9 cellular contexts compared by ENCODE assay signal in genomic region chr18:69400976-69401474, GRCh38. TPM values are rescaled to one million over a fixed set of nuclear protein-coding genes. Genes with fewer than 3 reads are reported as not detected.
DNase-seq lines count a peak whose midpoint lies in the region; ATAC-seq lines count a peak whose summit lies in the region.
"Had no signal": no experiment of that assay in that cellular context is flagged by ENCODE, and none has a peak within 500 bp of the region (broad histone marks: within the 10 kb centered on the region; RNA-seq: fewer than 3 reads in every experiment).

No MANE protein-coding gene starts in this region.

- peak overlapping the region in 1 of 3 donors; percentile 25 for H3K9ac ChIP-seq in skeletal muscle tissue (ENCODE audit: low read depth in 1 of 3, low read length in 3 of 3)

- peaks cover 26 to 32% (median 27%) of the 10 kb centered on the region in 3 donors for H3K27me3 ChIP-seq in skeletal muscle tissue (ENCODE audit: control insufficient read depth in 3 of 3, insufficient read depth in 3 of 3, low read length in 3 of 3)

- H3K27me3 Mint-ChIP-seq in activated T-helper 17 cell treated with anti-CD3 and anti-CD28 coated beads, Interleukin-2, amount 50 U/mL, for 72 hours = peaks cover 58% of the 10 kb centered on the region

- H3K36me3 ChIP-seq in skeletal muscle tissue (ENCODE audit: control insufficient read depth in 3 of 3, insufficient read depth in 3 of 3, low read length in 3 of 3) = no peaks in the 10 kb centered on the region

- H3K4me1 ChIP-seq in skeletal muscle tissue (ENCODE audit: control insufficient read depth in 3 of 3, insufficient read depth in 3 of 3, low read length in 3 of 3) = peaks cover 6 to 14% (median 13%) of the 10 kb centered on the region in 3 donors

- ATAC-seq in activated T-helper 17 cell treated with anti-CD3 and anti-CD28 coated beads, Interleukin-2, amount 50 U/mL, for 72 hours (replicated peaks) = no peak
- ATAC-seq in GM21447 (IDR thresholded peaks at IDR 0.05; ENCODE audit: unreplicated experiment) = no peak

- peaks cover 6% of the 10 kb centered on the region for H3K4me1 Mint-ChIP-seq in activated T-helper 17 cell treated with anti-CD3 and anti-CD28 coated beads, Interleukin-2, amount 50 U/mL, for 72 hours

- no peaks in the 10 kb centered on the region for H3K36me3 Mint-ChIP-seq in activated T-helper 17 cell treated with anti-CD3 and anti-CD28 coated beads, Interleukin-2, amount 50 U/mL, for 72 hours (ENCODE audit: low read depth)
- H3K36me3 Mint-ChIP-seq: CD4-positive, CD25-positive, alpha-beta regulatory T cell had no signal

- H3K9me3 Mint-ChIP-seq in activated T-helper 17 cell treated with anti-CD3 and anti-CD28 coated beads, Interleukin-2, amount 50 U/mL, for 72 hours = no peaks in the 10 kb centered on the region

- no peak overlapping the region for H3K27ac Mint-ChIP-seq in activated T-helper 17 cell treated with anti-CD3 and anti-CD28 coated beads, Interleukin-2, amount 50 U/mL, for 72 hours
- H3K27ac Mint-ChIP-seq: CD4-positive, CD25-positive, alpha-beta regulatory T cell had no signal

- H3K4me3 Mint-ChIP-seq in activated T-helper 17 cell treated with anti-CD3 and anti-CD28 coated beads, Interleukin-2, amount 50 U/mL, for 72 hours = peak overlapping the region; percentile 42
- H3K4me3 Mint-ChIP-seq: CD4-positive, CD25-positive, alpha-beta regulatory T cell had no signal

- DNase-seq in NCI-H345 (lab: John Stamatoyannopoulos, UW) (peak; percentile 50), NCI-H345 treated with DMSO at 0.1 percent for 48 hours (lab: John Stamatoyannopoulos, UW; ENCODE audit: unreplicated experiment) (no peak), hepatic stellate cell (ENCODE audit: low spot score) (peak; percentile 14), HuH-7 (ENCODE audit: low spot score) (no peak)
- no peak for DNase-seq in stimulated activated naive CD4-positive, alpha-beta T cell treated with Interleukin-2 at 50 U/mL for 16 hours (lab: John Stamatoyannopoulos, UW)
- DNase-seq: CD4-positive, CD25-positive, alpha-beta regulatory T cell had no signal

- peak overlapping the region; percentile 58 to 67 (median 66) for H3K4me3 ChIP-seq in skeletal muscle tissue (ENCODE audit: low read length in 3 of 3)

- H3K27ac ChIP-seq in skeletal muscle tissue (ENCODE audit: low read depth, low read length) = no peak overlapping the region

- H3K9me3 ChIP-seq in skeletal muscle tissue (ENCODE audit: control insufficient read depth in 3 of 3, low read length in 3 of 3) = no peaks in the 10 kb centered on the region

RNA-seq across cellular contexts. Expression of gene DOK6, which starts 0.3 kb away (rescaled TPM):
- total RNA-seq in activated T-helper 17 cell treated with anti-CD3 and anti-CD28 coated beads, Interleukin-2, amount 50 U/mL, for 72 hours = not detected
- total RNA-seq in skeletal muscle tissue = 3.1 TPM
- total RNA-seq: CD4-positive, CD25-positive, alpha-beta regulatory T cell had no signal

Comparison
In these comparisons a context has a peak if more than half of its experiments do, and no peak if none do; other contexts are left out.
1. DNase-seq: peak in NCI-H345 (single experiment) and hepatic stellate cell (single experiment); none in NCI-H345 treated with DMSO at 0.1 percent for 48 hours (single experiment), HuH-7 (single experiment) and stimulated activated naive CD4-positive, alpha-beta T cell treated with Interleukin-2 at 50 U/mL for 16 hours (single experiment).